Comparison of ENCODE assay signal across 15 cellular contexts in the genomic region with DNA sequence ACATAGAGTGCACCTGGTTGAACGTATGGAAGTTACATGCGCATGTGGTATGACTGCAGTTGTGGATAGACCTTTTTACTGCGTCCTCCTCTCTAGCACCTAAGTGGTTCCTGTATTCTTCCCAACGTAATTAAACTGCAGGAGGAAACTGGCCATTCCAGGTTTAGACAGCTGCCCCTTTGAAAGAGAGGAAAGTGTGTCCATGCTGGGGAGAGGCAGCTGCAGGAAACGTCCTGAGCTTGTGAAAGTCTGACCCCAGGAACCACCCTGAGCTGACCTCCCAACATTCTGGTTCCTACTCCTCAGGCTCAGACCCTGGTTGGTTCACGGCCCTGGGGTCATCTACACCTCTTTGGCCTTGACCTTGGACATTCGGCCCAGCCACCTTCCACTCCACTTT.
A peak's percentile ranks its signal among the peaks of the same experiment; 100 is the strongest.
DNase-seq lines count a peak whose midpoint lies in the region; TF ChIP-seq lines count a peak whose summit lies in the region.
"Had no signal": no experiment of that assay in that cellular context is flagged by ENCODE, and none has a peak within 500 bp of the region (broad histone marks: within the 10 kb centered on the region; RNA-seq: fewer than 3 reads in every experiment).

No MANE protein-coding gene starts in this region.

- peaks cover 3% of the 10 kb centered on the region for H3K27me3 Mint-ChIP-seq in HFFc6 (ENCODE audit: insufficient read depth)
- H3K27me3 Mint-ChIP-seq: CD4-positive, alpha-beta memory T cell had no signal

- no peak overlapping the region for H3K27ac Mint-ChIP-seq in HFFc6

- no peaks in the 10 kb centered on the region for H3K36me3 Mint-ChIP-seq in HFFc6 (ENCODE audit: low read depth)

- no peak for TF ChIP-seq CTCF in HFFc6 (IDR thresholded peaks at IDR 0.05)

- peaks cover 8% of the 10 kb centered on the region; the same call in 1 of the 2 replicates for H3K4me1 Mint-ChIP-seq in HFFc6 (ENCODE audit: low read depth)

- H3K4me3 Mint-ChIP-seq in HFFc6, result no peak overlapping the region
- H3K4me3 Mint-ChIP-seq: CD4-positive, alpha-beta memory T cell; H9 had no signal

- DNase-seq in DMS153 (lab: John Stamatoyannopoulos, UW), result peak; percentile 90
- peak; percentile 95 for DNase-seq in NCI-H146 treated with DMSO at 0.1 percent for 48 hours (lab: John Stamatoyannopoulos, UW; ENCODE audit: unreplicated experiment)
- peak; percentile 83 to 86 for DNase-seq in SHP77 (lab: John Stamatoyannopoulos, UW)
- DNase-seq in myocyte (ENCODE audit: low read depth), result peak; percentile 54
- DNase-seq in C1 segment of cervical spinal cord (lab: John Stamatoyannopoulos, UW), result no peak
- DNase-seq in NCI-H2196 (lab: John Stamatoyannopoulos, UW; ENCODE audit: unreplicated experiment), result no peak
- no peak for DNase-seq in SIG-M5 (lab: John Stamatoyannopoulos, UW)
- no peak for DNase-seq in HFFc6
- DNase-seq: AML-193; CD4-positive, alpha-beta memory T cell; H9; IMR-90; MV-4-11; NCI-H1436 treated with DMSO at 0.1 percent for 48 hours; T-helper 2 cell had no signal

- peaks cover 12% of the 10 kb centered on the region; the same call in 1 of the 2 replicates for H3K9me3 Mint-ChIP-seq in HFFc6

Comparison
In these comparisons a context has a peak if more than half of its experiments do, and no peak if none do; other contexts are left out.
1. DNase-seq: peak in DMS153 (single experiment), NCI-H146 treated with DMSO at 0.1 percent for 48 hours (single experiment), SHP77 (2 of 2) and myocyte (single experiment); none in C1 segment of cervical spinal cord (0 of 14), NCI-H2196 (single experiment), SIG-M5 (single experiment) and HFFc6 (single experiment).